In the genomic region with DNA sequence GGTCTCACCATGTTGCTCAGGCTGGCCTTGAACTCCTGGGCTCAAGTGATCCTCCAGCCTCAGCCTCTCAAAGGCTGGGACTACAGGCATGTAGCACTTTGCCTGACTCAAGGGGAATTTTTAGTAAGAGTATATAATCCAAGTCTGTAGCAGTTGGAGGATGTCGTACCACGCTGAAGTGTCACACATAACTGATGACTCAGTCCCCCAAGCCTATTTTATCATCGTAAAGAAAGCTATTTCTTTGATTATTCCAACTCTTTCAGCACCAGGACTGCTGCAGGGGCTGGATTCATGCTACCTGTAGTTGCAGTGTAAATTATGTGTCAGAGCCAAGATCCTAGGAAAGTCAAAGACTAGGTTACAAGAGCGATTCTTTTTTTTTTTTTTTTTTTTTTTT, we compare ENCODE assay signal across 15 cellular contexts. TPM values are rescaled to one million over a fixed set of nuclear protein-coding genes. Genes with fewer than 3 reads are reported as not detected.
A peak's percentile ranks its signal among the peaks of the same experiment; 100 is the strongest.
DNase-seq lines count a peak whose midpoint lies in the region; ATAC-seq and TF ChIP-seq lines count a peak whose summit lies in the region.
"Had no signal": no experiment of that assay in that cellular context is flagged by ENCODE, and none has a peak within 500 bp of the region (broad histone marks: within the 10 kb centered on the region; RNA-seq: fewer than 3 reads in every experiment).

No MANE protein-coding gene starts in this region.

- no peak overlapping the region for H3K27ac ChIP-seq in PC-3 (ENCODE audit: low read length)
- H3K27ac ChIP-seq: coronary artery had no signal

- POLR2A ChIA-PET in PC-3 (lab: Charles Lee; ENCODE audit: unreplicated experiment): no interaction called here

- DNase-seq in activated naive CD4-positive, alpha-beta T cell treated with anti-CD3 and anti-CD28 coated beads, Interleukin-2, amount 10 ng/mL, durations not matched to agents 7 days and 5 days: no peak
- no peak for DNase-seq in activated naive CD4-positive, alpha-beta T cell (lab: John Stamatoyannopoulos, UW)
- peak; percentile 71 for DNase-seq in PC-3
- DNase-seq in epithelial cell of esophagus (ENCODE audit: low read depth): peak; percentile 43
- peak in 1 of 2 donors; percentile 44 for DNase-seq in stimulated activated effector memory CD8-positive, alpha-beta T cell treated with anti-CD3 and anti-CD28 coated beads, Interleukin-12 subunit alpha, Interleukin-12 subunit beta, amount 100 ng/mL, for 72 hours (ENCODE audit: low spot score in 2 of 2)
- DNase-seq: activated naive CD4-positive, alpha-beta T cell treated with anti-CD3 and anti-CD28 coated beads, Interleukin-2, amount 50 U/mL, for 16 hours; GF-D8; midbrain; NCI-H146; stimulated activated CD4-positive, alpha-beta T cell treated with anti-CD3 and anti-CD28 coated beads, Interleukin-4, amount 100 ng/mL, for 24 hours; stimulated activated naive CD4-positive, alpha-beta T cell treated with Interleukin-2 at 50 U/mL for 16 hours had no signal

- H3K27ac Mint-ChIP-seq in activated naive CD4-positive, alpha-beta T cell treated with anti-CD3 and anti-CD28 coated beads, Interleukin-2, amount 10 ng/mL, durations not matched to agents 7 days and 5 days: no peak overlapping the region
- no peak overlapping the region for H3K27ac Mint-ChIP-seq in stimulated activated effector memory CD8-positive, alpha-beta T cell treated with anti-CD3 and anti-CD28 coated beads, Interleukin-12 subunit alpha, Interleukin-12 subunit beta, amount 100 ng/mL, for 72 hours

- H4K20me1 ChIP-seq in PC-3 (ENCODE audit: low read length): 0 out of 2 replicates have a peak, but pooled peaks cover 8% of the 10 kb centered on the region

- no peaks in the 10 kb centered on the region for H3K27me3 ChIP-seq in PC-3 (ENCODE audit: low read length)

- H3K9ac ChIP-seq in PC-3 (ENCODE audit: low read length): no peak overlapping the region

- H3K79me2 ChIP-seq in PC-3 (ENCODE audit: low read length): peaks cover 32% of the 10 kb centered on the region

- no peaks in the 10 kb centered on the region for H3K9me3 Mint-ChIP-seq in activated naive CD4-positive, alpha-beta T cell treated with anti-CD3 and anti-CD28 coated beads, Interleukin-2, amount 10 ng/mL, durations not matched to agents 7 days and 5 days
- H3K9me3 Mint-ChIP-seq in stimulated activated effector memory CD8-positive, alpha-beta T cell treated with anti-CD3 and anti-CD28 coated beads, Interleukin-12 subunit alpha, Interleukin-12 subunit beta, amount 100 ng/mL, for 72 hours: no peaks in the 10 kb centered on the region

- no peaks in the 10 kb centered on the region for H3K9me2 ChIP-seq in PC-3 (replicated peaks; ENCODE audit: low read length)

- H3K27me3 Mint-ChIP-seq in activated naive CD4-positive, alpha-beta T cell treated with anti-CD3 and anti-CD28 coated beads, Interleukin-2, amount 10 ng/mL, durations not matched to agents 7 days and 5 days: peaks cover 8% of the 10 kb centered on the region

- H3K4me1 Mint-ChIP-seq in activated naive CD4-positive, alpha-beta T cell treated with anti-CD3 and anti-CD28 coated beads, Interleukin-2, amount 10 ng/mL, durations not matched to agents 7 days and 5 days: peaks cover 31% of the 10 kb centered on the region
- peaks cover 14% of the 10 kb centered on the region for H3K4me1 Mint-ChIP-seq in stimulated activated effector memory CD8-positive, alpha-beta T cell treated with anti-CD3 and anti-CD28 coated beads, Interleukin-12 subunit alpha, Interleukin-12 subunit beta, amount 100 ng/mL, for 72 hours

- CTCF ChIA-PET in activated naive CD4-positive, alpha-beta T cell treated with anti-CD3 and anti-CD28 coated beads, Interleukin-2, amount 10 ng/mL, durations not matched to agents 7 days and 5 days (lab: Charles Lee): interaction anchor here (0.6 kb wide), 1 partner anchor 135 kb away, joined by 5 read pairs; no protein-coding TSS in a partner anchor
- CTCF ChIA-PET in PC-3 (lab: Charles Lee): no interaction called here

- H2AFZ ChIP-seq in PC-3 (ENCODE audit: low read length): no peak overlapping the region

- intact Hi-C loops in PC-3 (cut with micrococcal nuclease): no loop called here

- no peaks in the 10 kb centered on the region for H3K36me3 Mint-ChIP-seq in activated naive CD4-positive, alpha-beta T cell treated with anti-CD3 and anti-CD28 coated beads, Interleukin-2, amount 10 ng/mL, durations not matched to agents 7 days and 5 days
- H3K36me3 Mint-ChIP-seq in stimulated activated effector memory CD8-positive, alpha-beta T cell treated with anti-CD3 and anti-CD28 coated beads, Interleukin-12 subunit alpha, Interleukin-12 subunit beta, amount 100 ng/mL, for 72 hours: no peaks in the 10 kb centered on the region

- H3K4me3 ChIP-seq in PC-3 (ENCODE audit: low read length) (no peak overlapping the region), epithelial cell of esophagus (ENCODE audit: low read length) (no peak overlapping the region)

- peak overlapping the region; percentile 9; the same call in 1 of the 2 replicates for H3K4me2 ChIP-seq in PC-3 (ENCODE audit: low read length)

- no peaks in the 10 kb centered on the region for H3F3A ChIP-seq in PC-3 (ENCODE audit: low read length, unreplicated experiment)

- ATAC-seq in PC-3: no peak
- ATAC-seq in stimulated activated effector memory CD8-positive, alpha-beta T cell treated with anti-CD3 and anti-CD28 coated beads, Interleukin-12 subunit alpha, Interleukin-12 subunit beta, amount 100 ng/mL, for 72 hours: no peak
- no peak for ATAC-seq in GM21528 (IDR thresholded peaks at IDR 0.05; ENCODE audit: low FRiP score, unreplicated experiment)
- ATAC-seq in HG02973 (IDR thresholded peaks at IDR 0.05; ENCODE audit: unreplicated experiment): no peak
- ATAC-seq in GM19351 (IDR thresholded peaks at IDR 0.05; ENCODE audit: unreplicated experiment): no peak

- peaks cover 7% of the 10 kb centered on the region for H3K9me3 ChIP-seq in PC-3 (ENCODE audit: low read length)

- no TSS peak for BruUV-seq in PC-3 (replicated peaks; lab: Mats Ljungman, UMichigan)

- H3K4me3 Mint-ChIP-seq in activated naive CD4-positive, alpha-beta T cell treated with anti-CD3 and anti-CD28 coated beads, Interleukin-2, amount 10 ng/mL, durations not matched to agents 7 days and 5 days: peak overlapping the region; percentile 57
- H3K4me3 Mint-ChIP-seq in stimulated activated effector memory CD8-positive, alpha-beta T cell treated with anti-CD3 and anti-CD28 coated beads, Interleukin-12 subunit alpha, Interleukin-12 subunit beta, amount 100 ng/mL, for 72 hours: peak overlapping the region; percentile 84

- no peak for TF ChIP-seq CTCF in PC-3 (conservative IDR thresholded peaks at IDR 0.05; ENCODE audit: low read depth, low read length)
- no peak for TF ChIP-seq CTCF in epithelial cell of esophagus (IDR thresholded peaks at IDR 0.05; ENCODE audit: insufficient read depth, low read depth, low read length, missing control alignments)

- H3K36me3 ChIP-seq in PC-3 (ENCODE audit: low read depth, low read length): peaks cover 4% of the 10 kb centered on the region; the same call in 1 of the 2 replicates

- peaks cover 7% of the 10 kb centered on the region for H3K4me1 ChIP-seq in PC-3 (ENCODE audit: insufficient read depth, low read length)

RNA-seq across cellular contexts. Expression of gene PRKCI, which starts 1.4 kb away (rescaled TPM):
- 39.5 and 42.2 TPM in 2 replicates for total RNA-seq in PC-3 (2014; rRNA removed)

RNA-seq across cellular contexts. Expression of gene PHC3, which starts 39.3 kb away (rescaled TPM):
- 7.5 and 16.2 TPM in 2 replicates for total RNA-seq in PC-3 (2014; rRNA removed)

Comparison
In these comparisons a context has a peak if more than half of its experiments do, and no peak if none do; other contexts are left out.
1. DNase-seq: peak in PC-3 (single experiment) and epithelial cell of esophagus (single experiment); none in activated naive CD4-positive, alpha-beta T cell treated with anti-CD3 and anti-CD28 coated beads, Interleukin-2, amount 10 ng/mL, durations not matched to agents 7 days and 5 days (single experiment) and activated naive CD4-positive, alpha-beta T cell (0 of 4).